ENCODE assay signal across 9 cellular contexts in the genomic region with DNA sequence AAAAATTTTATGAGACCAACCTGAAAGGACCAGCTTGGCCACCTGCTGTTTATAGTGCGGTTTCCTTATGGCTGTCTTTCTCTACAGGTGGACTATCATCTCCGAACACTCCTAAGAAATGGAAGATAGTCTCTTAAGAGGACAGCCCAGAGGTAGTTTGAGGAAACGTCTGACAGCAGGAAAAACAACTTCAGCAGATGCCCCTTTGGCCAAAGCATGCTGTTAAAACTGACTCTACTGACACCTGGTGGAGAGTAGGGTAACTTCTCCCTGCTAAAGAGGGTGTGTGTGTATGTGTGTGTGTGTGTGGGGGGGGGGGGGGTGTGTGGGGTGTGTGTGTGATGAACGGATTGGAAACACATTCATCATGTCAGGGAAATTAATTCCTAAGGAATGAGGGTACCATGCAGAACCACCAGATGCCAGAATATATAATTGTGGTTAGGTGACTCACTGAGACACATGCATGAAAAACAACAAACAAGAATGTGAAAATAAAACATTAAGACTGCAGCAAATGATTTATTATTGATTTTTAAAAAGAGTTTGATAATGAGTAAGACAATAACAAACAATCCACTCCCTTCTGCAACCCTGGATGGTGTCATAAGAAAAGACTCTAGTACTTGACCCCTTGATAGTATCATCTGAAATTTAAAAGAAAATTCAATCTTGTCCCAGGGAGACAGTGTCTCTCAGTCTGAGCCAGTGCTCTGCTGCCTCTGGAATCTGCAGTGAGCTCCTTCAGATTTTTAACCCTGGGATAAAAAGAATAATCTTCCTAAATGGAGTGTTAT.
DNase-seq lines count a peak whose midpoint lies in the region; ATAC-seq, FAIRE-seq and TF ChIP-seq lines count a peak whose summit lies in the region.
"Had no signal": no experiment of that assay in that cellular context is flagged by ENCODE, and none has a peak within 500 bp of the region (broad histone marks: within the 10 kb centered on the region; RNA-seq: fewer than 3 reads in every experiment).

No MANE protein-coding gene starts in this region.

- FAIRE-seq in pancreas (lab: Jason Lieb, UNC), result no peak

- no peaks in the 10 kb centered on the region for H3K36me3 Mint-ChIP-seq in activated naive CD4-positive, alpha-beta T cell treated with anti-CD3 and anti-CD28 coated beads for 36 hours (ENCODE audit: low read depth)

- no peak overlapping the region for H3K4me3 ChIP-seq in pancreas

- H3K27ac Mint-ChIP-seq in activated naive CD4-positive, alpha-beta T cell treated with anti-CD3 and anti-CD28 coated beads for 36 hours, result no peak overlapping the region

- peaks cover 9% of the 10 kb centered on the region for H3K27me3 Mint-ChIP-seq in activated naive CD4-positive, alpha-beta T cell treated with anti-CD3 and anti-CD28 coated beads for 36 hours (ENCODE audit: low read depth)

- DNase-seq in DMS53 treated with DMSO at 0.1 percent for 48 hours (lab: John Stamatoyannopoulos, UW; ENCODE audit: unreplicated experiment) (peak; percentile 32), GM19240 (ENCODE audit: insufficient read length, low spot score) (peak; percentile 16), NCI-H345 treated with DMSO at 0.1 percent for 48 hours (lab: John Stamatoyannopoulos, UW; ENCODE audit: unreplicated experiment) (peak; percentile 21), glomerular visceral epithelial cell (ENCODE audit: extremely low spot score) (peak; percentile 77), pancreas (peak in 3 of 6 donors; percentile 25 to 57 (median 28)), cerebellar nuclear complex (lab: John Stamatoyannopoulos, UW) (no peak)
- peak; percentile 40 for DNase-seq in activated naive CD4-positive, alpha-beta T cell treated with anti-CD3 and anti-CD28 coated beads for 36 hours

- H3K27me3 ChIP-seq in pancreas, result no peaks in the 10 kb centered on the region

- intact Hi-C loops in activated naive CD4-positive, alpha-beta T cell treated with anti-CD3 and anti-CD28 coated beads for 36 hours (cut with micrococcal nuclease), result loop anchor here (1.0 kb wide), 6 partner anchors 52 to 404 kb away; no protein-coding TSS in a partner anchor
- intact Hi-C loops in pancreas (cut with DNase I), result loop anchor here in 1 of 3 donors (10.0 kb wide), 1 partner anchor 243 kb away; no protein-coding TSS in a partner anchor

- no peak overlapping the region for H3K4me3 Mint-ChIP-seq in activated naive CD4-positive, alpha-beta T cell treated with anti-CD3 and anti-CD28 coated beads for 36 hours
- H3K4me3 Mint-ChIP-seq: central memory CD8-positive, alpha-beta T cell had no signal

- peak; percentile 15 to 34 (median 31) for TF ChIP-seq CTCF in pancreas (IDR thresholded peaks at IDR 0.05)

- ATAC-seq in HG03159 (IDR thresholded peaks at IDR 0.05; ENCODE audit: unreplicated experiment), result peak; percentile 88
- ATAC-seq in pancreas, result peak; percentile 59 to 84 (median 80)

- no peaks in the 10 kb centered on the region for H3K4me1 Mint-ChIP-seq in activated naive CD4-positive, alpha-beta T cell treated with anti-CD3 and anti-CD28 coated beads for 36 hours (ENCODE audit: low read depth)
- H3K4me1 Mint-ChIP-seq: central memory CD8-positive, alpha-beta T cell had no signal

- H3K4me1 ChIP-seq in pancreas, result peaks cover 0 to 5% (median 4%) of the 10 kb centered on the region in 3 donors

- 23 to 28% methylated on average over 4 of the region's 4 CpGs for WGBS in pancreas, 2 donors

- no peaks in the 10 kb centered on the region for H3K9me3 Mint-ChIP-seq in activated naive CD4-positive, alpha-beta T cell treated with anti-CD3 and anti-CD28 coated beads for 36 hours
- H3K9me3 Mint-ChIP-seq: central memory CD8-positive, alpha-beta T cell had no signal

- CTCF ChIA-PET in activated naive CD4-positive, alpha-beta T cell treated with anti-CD3 and anti-CD28 coated beads for 36 hours (lab: Charles Lee), result interaction anchor here (0.7 to 2.4 kb wide), 8 partner anchors 12 to 253 kb away, joined by 3 to 12 read pairs (median 4); no protein-coding TSS in a partner anchor

- no peak overlapping the region for H3K27ac ChIP-seq in pancreas

- no peaks in the 10 kb centered on the region for H3K36me3 ChIP-seq in pancreas

- H3K9me3 ChIP-seq in pancreas, result no peaks in the 10 kb centered on the region

Comparison
In these comparisons a context has a peak if more than half of its experiments do, and no peak if none do; other contexts are left out.
1. DNase-seq: peak in DMS53 treated with DMSO at 0.1 percent for 48 hours (single experiment), GM19240 (single experiment), NCI-H345 treated with DMSO at 0.1 percent for 48 hours (single experiment), activated naive CD4-positive, alpha-beta T cell treated with anti-CD3 and anti-CD28 coated beads for 36 hours (single experiment) and glomerular visceral epithelial cell (single experiment); none in cerebellar nuclear complex (0 of 2).